ENCODE assay signal across 28 cellular contexts in genomic region chr5:1202026-1202797, GRCh38. TPM values are rescaled to one million over a fixed set of nuclear protein-coding genes. Genes with fewer than 3 reads are reported as not detected.
DNase-seq lines count a peak whose midpoint lies in the region; ATAC-seq, FAIRE-seq and TF ChIP-seq lines count a peak whose summit lies in the region.
"Had no signal": no experiment of that assay in that cellular context is flagged by ENCODE, and none has a peak within 500 bp of the region (broad histone marks: within the 10 kb centered on the region; RNA-seq: fewer than 3 reads in every experiment).

No MANE protein-coding gene starts in this region.

- DNase-seq in Right ventricle myocardium superior (peak; percentile 34), right atrium auricular region (ENCODE audit: low spot score) (no peak), chondrocyte (ENCODE audit: low spot score) (peak; percentile 80), left colon (peak in 1 of 2 donors; percentile 21), small intestine (peak; percentile 72), COR-L47 (lab: John Stamatoyannopoulos, UW) (no peak), LoVo (ENCODE audit: low spot score) (no peak)
- DNase-seq: AML-193, KBM-7, NCI-H1105, NCI-H146, NCI-H2029 treated with DMSO at 0.1 percent for 48 hours, NCI-H2171, NCI-H524 treated with DMSO at 0.1 percent for 48 hours, NCI-H82 had no signal

- no peaks in the 10 kb centered on the region for H3K4me1 Mint-ChIP-seq in chondrocyte (ENCODE audit: low read depth)
- H3K4me1 Mint-ChIP-seq: CD8-positive, alpha-beta memory T cell had no signal

- no peak for ATAC-seq in Right ventricle myocardium superior (ENCODE audit: poor library complexity)
- peak; percentile 15 for ATAC-seq in left colon
- no peak for ATAC-seq in GM21528 (IDR thresholded peaks at IDR 0.05; ENCODE audit: low FRiP score, unreplicated experiment)
- ATAC-seq: Panc1 had no signal

- H3K36me3 ChIP-seq in right atrium auricular region (no peaks in the 10 kb centered on the region), small intestine (ENCODE audit: control insufficient read depth in 2 of 2, insufficient read depth in 2 of 2, low read length in 2 of 2) (peaks cover 3 to 5% of the 10 kb centered on the region in 2 donors)
- H3K36me3 ChIP-seq: HAP-1 had no signal

- H3K27me3 ChIP-seq in right atrium auricular region = no peaks in the 10 kb centered on the region
- H3K27me3 ChIP-seq in small intestine (ENCODE audit: control insufficient read depth in 2 of 2, insufficient read depth in 2 of 2, low read length in 2 of 2) = no peaks in the 10 kb centered on the region

- no peaks in the 10 kb centered on the region for H3K9me3 ChIP-seq in right atrium auricular region
- no peaks in the 10 kb centered on the region for H3K9me3 ChIP-seq in small intestine (ENCODE audit: control insufficient read depth, low read depth)
- H3K9me3 ChIP-seq: HAP-1 had no signal

- no peak overlapping the region for H3K27ac ChIP-seq in right atrium auricular region
- peak overlapping the region; percentile 77 to 93 for H3K27ac ChIP-seq in small intestine (ENCODE audit: low read depth in 1 of 2, low read length in 1 of 2)
- H3K27ac ChIP-seq: C4-2B had no signal

- no peaks in the 10 kb centered on the region for H3K9me3 Mint-ChIP-seq in chondrocyte (ENCODE audit: low read depth)
- H3K9me3 Mint-ChIP-seq: CD8-positive, alpha-beta memory T cell had no signal

- TF ChIP-seq CTCF in right atrium auricular region (IDR thresholded peaks at IDR 0.05) (no peak), chondrocyte (IDR thresholded peaks at IDR 0.05) (no peak)

- no peaks in the 10 kb centered on the region for H3K36me3 Mint-ChIP-seq in chondrocyte (ENCODE audit: low read depth)
- H3K36me3 Mint-ChIP-seq: CD8-positive, alpha-beta memory T cell had no signal

- WGBS in small intestine, 3 donors = 19 to 64% (median 58%) methylated on average over 26 of the region's 26 CpGs

- intact Hi-C loops in Right ventricle myocardium superior (cut with DNase I) = no loop called here
- intact Hi-C loops in left colon (cut with DNase I, micrococcal nuclease) = no loop called here

- H3K4me3 ChIP-seq in right atrium auricular region = no peak overlapping the region
- peak overlapping the region in 1 of 2 donors; percentile 84 for H3K4me3 ChIP-seq in small intestine (ENCODE audit: low read depth in 1 of 2, low read length in 2 of 2)
- H3K4me3 ChIP-seq: HAP-1 had no signal

- no peaks in the 10 kb centered on the region for H3K4me1 ChIP-seq in right atrium auricular region
- H3K4me1 ChIP-seq in small intestine (ENCODE audit: control insufficient read depth in 2 of 2, insufficient read depth in 1 of 2, low read depth in 1 of 2, low read length in 1 of 2) = peaks cover 0 to 2% of the 10 kb centered on the region in 2 donors
- H3K4me1 ChIP-seq: HAP-1 had no signal

- no peak for FAIRE-seq in small intestine (lab: Jason Lieb, UNC)
- FAIRE-seq: G401.6, GM12892, GM18507 had no signal

- peaks cover 25% of the 10 kb centered on the region for H3K27me3 Mint-ChIP-seq in chondrocyte (ENCODE audit: low read depth)

- H3K27ac Mint-ChIP-seq in chondrocyte (ENCODE audit: unreplicated experiment) = no peak overlapping the region
- H3K27ac Mint-ChIP-seq: CD8-positive, alpha-beta memory T cell had no signal

- no peak overlapping the region for H3K4me3 Mint-ChIP-seq in chondrocyte (ENCODE audit: unreplicated experiment)
- H3K4me3 Mint-ChIP-seq: CD8-positive, alpha-beta memory T cell had no signal

RNA-seq across cellular contexts. Expression of gene SLC6A19, which starts 0.8 kb away (rescaled TPM):
- total RNA-seq in Right ventricle myocardium superior (not detected), right atrium auricular region (not detected), chondrocyte (not detected in 3 replicates), left colon (10 to 100 TPM in 1 of 2 donors, 1 to 10 TPM in 1; 5.8 to 72.5 TPM)
- 100 to 1,000 TPM in 2 of 3 donors, 10 to 100 TPM in 1; 56.3 to 199 (median 192) TPM for polyA plus RNA-seq in small intestine
- total RNA-seq: A172; CD8-positive, alpha-beta memory T cell; Daoy; HT1080; SK-MEL-5 had no signal
- polyA plus RNA-seq: AG04450; CD8-positive, alpha-beta memory T cell had no signal

RNA-seq across cellular contexts. Expression of gene SLC6A18, which starts 23.0 kb away (rescaled TPM):
- total RNA-seq in Right ventricle myocardium superior = not detected
- not detected for total RNA-seq in right atrium auricular region
- not detected in 3 replicates for total RNA-seq in chondrocyte
- total RNA-seq in left colon = under 1 TPM in 1 of 2 donors, not detected in 1; 0.11 TPM
- polyA plus RNA-seq in small intestine = under 1 TPM in 1 of 3 donors, not detected in 2; 0.04 TPM
- total RNA-seq: A172; CD8-positive, alpha-beta memory T cell; Daoy; HT1080; SK-MEL-5 had no signal
- polyA plus RNA-seq: AG04450; CD8-positive, alpha-beta memory T cell had no signal

Comparison
In these comparisons a context has a peak if more than half of its experiments do, and no peak if none do; other contexts are left out.
1. DNase-seq: peak in Right ventricle myocardium superior (single experiment), chondrocyte (single experiment) and small intestine (single experiment); none in right atrium auricular region (single experiment), COR-L47 (single experiment) and LoVo (single experiment).
2. H3K27ac ChIP-seq: peak in small intestine (2 of 2); none in right atrium auricular region (0 of 2).